Comparison of ENCODE assay signal across 8 cellular contexts in genomic region chr10:13219685-13220670, GRCh38. TPM values are rescaled to one million over a fixed set of nuclear protein-coding genes. Genes with fewer than 3 reads are reported as not detected.
A peak's percentile ranks its signal among the peaks of the same experiment; 100 is the strongest.
DNase-seq lines count a peak whose midpoint lies in the region; ATAC-seq and TF ChIP-seq lines count a peak whose summit lies in the region.

No MANE protein-coding gene starts in this region.

- BruUV-seq in PC-3 (replicated peaks; lab: Mats Ljungman, UMichigan): no TSS peak

- CTCF ChIA-PET in PC-3 (lab: Charles Lee): no interaction called here

- H3K4me3 ChIP-seq in PC-3 (ENCODE audit: low read length): no peak overlapping the region

- ATAC-seq in GM21529 (IDR thresholded peaks at IDR 0.05; ENCODE audit: unreplicated experiment): peak; percentile 89
- ATAC-seq in PC-3: peak; percentile 65
- ATAC-seq in HG03135 (IDR thresholded peaks at IDR 0.05; ENCODE audit: unreplicated experiment): no peak
- ATAC-seq in HG03457 (IDR thresholded peaks at IDR 0.05; ENCODE audit: unreplicated experiment): no peak

- peak; percentile 23 for DNase-seq in AG08395 (ENCODE audit: low spot score)
- DNase-seq in PC-3: peak; percentile 48
- peak; percentile 33 for DNase-seq in iPS DF 4.7 (ENCODE audit: extremely low read depth, low spot score)
- no peak for DNase-seq in effector CD8-positive, alpha-beta T cell (lab: John Stamatoyannopoulos, UW)
- DNase-seq in NK-92 treated with Interleukin-12 subunit alpha and Interleukin-12 subunit beta, amount 100 ng/mL, for 24 hours (lab: John Stamatoyannopoulos, UW): no peak

- H3K79me2 ChIP-seq in PC-3 (ENCODE audit: low read length): no peaks in the 10 kb centered on the region

- H3F3A ChIP-seq in PC-3 (ENCODE audit: low read length, unreplicated experiment): no peaks in the 10 kb centered on the region

- TF ChIP-seq CTCF in PC-3 (conservative IDR thresholded peaks at IDR 0.05; ENCODE audit: low read depth, low read length): peak; percentile 46; the same call in 1 of the 2 replicates

- H3K9ac ChIP-seq in PC-3 (ENCODE audit: low read length): no peak overlapping the region

- peaks cover 3% of the 10 kb centered on the region; the same call in 1 of the 2 replicates for H3K4me1 ChIP-seq in PC-3 (ENCODE audit: insufficient read depth, low read length)

- H3K9me2 ChIP-seq in PC-3 (replicated peaks; ENCODE audit: low read length): no peaks in the 10 kb centered on the region

- H3K27me3 ChIP-seq in PC-3 (ENCODE audit: low read length): no peaks in the 10 kb centered on the region

- no peaks in the 10 kb centered on the region for H3K36me3 ChIP-seq in PC-3 (ENCODE audit: low read depth, low read length)

- no peaks in the 10 kb centered on the region for H4K20me1 ChIP-seq in PC-3 (ENCODE audit: low read length)

- no peak overlapping the region for H3K4me2 ChIP-seq in PC-3 (ENCODE audit: low read length)

- no peak overlapping the region for H2AFZ ChIP-seq in PC-3 (ENCODE audit: low read length)

- H3K9me3 ChIP-seq in PC-3 (ENCODE audit: low read length): no peaks in the 10 kb centered on the region

- POLR2A ChIA-PET in PC-3 (lab: Charles Lee; ENCODE audit: unreplicated experiment): interaction anchor here (1.3 kb wide), 1 partner anchor 82 kb away, joined by 4 read pairs; no protein-coding TSS in a partner anchor

- no peak overlapping the region for H3K27ac ChIP-seq in PC-3 (ENCODE audit: low read length)

- intact Hi-C loops in PC-3 (cut with micrococcal nuclease): loop anchor here (5.0 kb wide), 1 partner anchor 82 kb away; the partner anchor contains the start of gene PHYH

RNA-seq across cellular contexts. Expression of gene UCMA, which starts 14.2 kb away (rescaled TPM):
- total RNA-seq in PC-3 (2014; rRNA removed): not detected in 2 replicates

RNA-seq across cellular contexts. Expression of gene MCM10, which starts 58.6 kb away (rescaled TPM):
- total RNA-seq in PC-3 (2014; rRNA removed): 14.3 and 16.1 TPM in 2 replicates

Comparison
In these comparisons a context has a peak if more than half of its experiments do, and no peak if none do; other contexts are left out.
1. DNase-seq: peak in AG08395 (single experiment), PC-3 (single experiment) and iPS DF 4.7 (single experiment); none in effector CD8-positive, alpha-beta T cell (single experiment) and NK-92 treated with Interleukin-12 subunit alpha and Interleukin-12 subunit beta, amount 100 ng/mL, for 24 hours (single experiment).
2. ATAC-seq: peak in GM21529 (single experiment) and PC-3 (single experiment); none in HG03135 (single experiment) and HG03457 (single experiment).